ENCODE assay signal across 23 cellular contexts in genomic region chr4:95197353-95197752, GRCh38.
"Had no signal": no experiment of that assay in that cellular context is flagged by ENCODE, and none has a peak within 500 bp of the region (broad histone marks: within the 10 kb centered on the region; RNA-seq: fewer than 3 reads in every experiment).

No MANE protein-coding gene starts in this region.

- H3K27ac Mint-ChIP-seq: activated CD4-positive, alpha-beta memory T cell treated with anti-CD3 and anti-CD28 coated beads for 36 hours; activated CD4-positive, alpha-beta T cell treated with anti-CD3 and anti-CD28 coated beads, Interleukin-2, amount 10 ng/mL, durations not matched to agents 7 days and 5 days; activated naive CD4-positive, alpha-beta T cell treated with anti-CD3 and anti-CD28 coated beads, Interleukin-2, amount 10 ng/mL, durations not matched to agents 7 days and 5 days; activated naive CD8-positive, alpha-beta T cell treated with anti-CD3 and anti-CD28 coated beads for 36 hours; activated T-cell treated with anti-CD3 and anti-CD28 coated beads, Interleukin-2, amount 50 U/mL, for 72 hours; activated T-helper 2 cell treated with anti-CD3 and anti-CD28 coated beads, Interferon-gamma antibody, Interleukin-2, Interleukin-4, amounts not matched to agents 10 μg/mL and 5 μg/mL and 100 μg/mL, durations not matched to agents 14 hours and 24 hours and 36 hours; T-helper 1 cell treated with Interleukin-12 subunit alpha and Interleukin-12 subunit beta and Interleukin-4 antibody, amounts not matched to agents 30 μg/mL and 1 μg/mL, for 36 hours; WTC11 had no signal

- H3K9me3 Mint-ChIP-seq: activated CD4-positive, alpha-beta memory T cell treated with anti-CD3 and anti-CD28 coated beads for 36 hours; activated CD4-positive, alpha-beta T cell treated with anti-CD3 and anti-CD28 coated beads, Interleukin-2, amount 10 ng/mL, durations not matched to agents 7 days and 5 days; activated naive CD4-positive, alpha-beta T cell treated with anti-CD3 and anti-CD28 coated beads, Interleukin-2, amount 10 ng/mL, durations not matched to agents 7 days and 5 days; activated naive CD8-positive, alpha-beta T cell treated with anti-CD3 and anti-CD28 coated beads for 36 hours; activated T-cell treated with anti-CD3 and anti-CD28 coated beads, Interleukin-2, amount 50 U/mL, for 72 hours; activated T-helper 2 cell treated with anti-CD3 and anti-CD28 coated beads, Interferon-gamma antibody, Interleukin-2, Interleukin-4, amounts not matched to agents 10 μg/mL and 5 μg/mL and 100 μg/mL, durations not matched to agents 14 hours and 24 hours and 36 hours; T-helper 1 cell treated with Interleukin-12 subunit alpha and Interleukin-12 subunit beta and Interleukin-4 antibody, amounts not matched to agents 30 μg/mL and 1 μg/mL, for 36 hours; WTC11 had no signal

- DNase-seq: activated CD4-positive, alpha-beta memory T cell treated with anti-CD3 and anti-CD28 coated beads for 36 hours; activated CD4-positive, alpha-beta T cell treated with anti-CD3 and anti-CD28 coated beads, Interleukin-2, amount 10 ng/mL, durations not matched to agents 7 days and 5 days; activated CD4-positive, CD25-positive, alpha-beta regulatory T cell treated with anti-CD3 and anti-CD28 coated beads, Interleukin-2, amount 50 U/mL, for 72 hours; activated gamma-delta T cell treated with Interleukin-2 at 50 U/mL for 16 hours; activated naive CD4-positive, alpha-beta T cell treated with anti-CD3 and anti-CD28 coated beads, Interleukin-2, amount 10 ng/mL, durations not matched to agents 7 days and 5 days; activated naive CD8-positive, alpha-beta T cell treated with anti-CD3 and anti-CD28 coated beads for 36 hours; activated T-cell treated with anti-CD3 and anti-CD28 coated beads for 4 hours; activated T-cell treated with anti-CD3 and anti-CD28 coated beads, Interleukin-2, amount 50 U/mL, for 72 hours; brain microvascular endothelial cell; Kasumi-1; NCI-H1105 treated with DMSO at 0.1 percent for 48 hours; NCI-H146; NCI-H187 treated with DMSO at 0.1 percent for 48 hours; NCI-H2081 treated with DMSO at 0.1 percent for 48 hours; NCI-H446; NCI-H524; PC-3; SHP77 treated with DMSO at 0.1 percent for 48 hours; T-helper 9 cell had no signal

- H3K27me3 Mint-ChIP-seq: activated CD4-positive, alpha-beta memory T cell treated with anti-CD3 and anti-CD28 coated beads for 36 hours; activated CD4-positive, alpha-beta T cell treated with anti-CD3 and anti-CD28 coated beads, Interleukin-2, amount 10 ng/mL, durations not matched to agents 7 days and 5 days; activated naive CD4-positive, alpha-beta T cell treated with anti-CD3 and anti-CD28 coated beads, Interleukin-2, amount 10 ng/mL, durations not matched to agents 7 days and 5 days; activated naive CD8-positive, alpha-beta T cell treated with anti-CD3 and anti-CD28 coated beads for 36 hours had no signal

- H3K27ac ChIP-seq: brain microvascular endothelial cell had no signal

- H3K4me3 ChIP-seq: K562 had no signal

- H3K27me3 ChIP-seq: brain microvascular endothelial cell had no signal

- H3K36me3 ChIP-seq: brain microvascular endothelial cell had no signal

- H3K36me3 Mint-ChIP-seq: activated CD4-positive, alpha-beta memory T cell treated with anti-CD3 and anti-CD28 coated beads for 36 hours; activated naive CD4-positive, alpha-beta T cell treated with anti-CD3 and anti-CD28 coated beads, Interleukin-2, amount 10 ng/mL, durations not matched to agents 7 days and 5 days; activated naive CD8-positive, alpha-beta T cell treated with anti-CD3 and anti-CD28 coated beads for 36 hours; WTC11 had no signal

- ATAC-seq: K562, PC-3, WTC11 had no signal

- H3K4me3 Mint-ChIP-seq: activated CD4-positive, alpha-beta memory T cell treated with anti-CD3 and anti-CD28 coated beads for 36 hours; activated CD4-positive, alpha-beta T cell treated with anti-CD3 and anti-CD28 coated beads, Interleukin-2, amount 10 ng/mL, durations not matched to agents 7 days and 5 days; activated naive CD4-positive, alpha-beta T cell treated with anti-CD3 and anti-CD28 coated beads, Interleukin-2, amount 10 ng/mL, durations not matched to agents 7 days and 5 days; activated naive CD8-positive, alpha-beta T cell treated with anti-CD3 and anti-CD28 coated beads for 36 hours; activated T-cell treated with anti-CD3 and anti-CD28 coated beads, Interleukin-2, amount 50 U/mL, for 72 hours; T-helper 1 cell treated with Interleukin-12 subunit alpha and Interleukin-12 subunit beta and Interleukin-4 antibody, amounts not matched to agents 30 μg/mL and 1 μg/mL, for 36 hours; WTC11 had no signal
